Comparison of ENCODE assay signal across 8 cellular contexts in the genomic region with DNA sequence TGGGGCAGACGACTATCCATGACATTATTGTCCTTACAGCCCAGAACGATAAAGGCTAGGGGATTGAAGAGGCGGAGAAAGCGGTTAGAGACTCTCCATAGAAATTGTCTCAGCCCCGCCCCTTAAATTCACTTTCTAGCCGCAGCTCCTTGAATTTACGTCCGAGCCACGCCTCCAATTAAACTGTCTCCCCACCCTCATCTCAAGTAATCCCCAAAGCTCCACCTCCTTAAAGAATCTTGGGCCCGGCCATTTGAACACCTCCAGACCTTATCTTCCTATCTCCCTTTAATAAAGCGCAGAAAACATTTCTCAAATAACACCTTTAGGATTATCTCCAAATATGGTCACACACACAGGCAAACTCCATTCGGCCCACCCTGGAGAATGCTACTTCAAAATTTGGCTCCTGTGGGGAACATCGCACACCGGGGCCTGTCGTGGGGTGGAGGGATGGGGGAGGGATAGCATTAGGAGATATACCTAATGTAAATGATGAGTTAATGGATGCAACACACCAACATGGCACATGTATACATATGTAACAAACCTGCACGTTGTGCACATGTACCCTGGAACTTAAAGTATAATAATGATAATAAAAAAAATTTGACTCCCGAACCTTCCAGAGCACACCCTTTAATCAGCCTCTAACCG. TPM values are rescaled to one million over a fixed set of nuclear protein-coding genes. Genes with fewer than 3 reads are reported as not detected.
DNase-seq lines count a peak whose midpoint lies in the region; ATAC-seq, FAIRE-seq and TF ChIP-seq lines count a peak whose summit lies in the region.

No MANE protein-coding gene starts in this region.

- H3K27me3 ChIP-seq in Loucy (ENCODE audit: insufficient read depth, low read length, poor library complexity, severe bottlenecking) = no peaks in the 10 kb centered on the region
- no peaks in the 10 kb centered on the region for H3K27me3 ChIP-seq in endothelial cell of umbilical vein (ENCODE audit: control insufficient read depth in 2 of 2, insufficient read depth in 2 of 2, low read length in 2 of 2)
- H3K27me3 ChIP-seq in mucosa of stomach (ENCODE audit: control insufficient read depth, insufficient read depth, low read length) = no peaks in the 10 kb centered on the region

- H3K27me3 Mint-ChIP-seq in activated T-cell treated with anti-CD3 and anti-CD28 coated beads, Interleukin-2, amount 50 U/mL, for 24 hours = peaks cover 5% of the 10 kb centered on the region
- H3K27me3 Mint-ChIP-seq in type B pancreatic cell = no peaks in the 10 kb centered on the region

- H3K4me2 ChIP-seq in Loucy (ENCODE audit: low read depth, low read length, poor library complexity, severe bottlenecking) = peak overlapping the region; percentile 99
- H3K4me2 ChIP-seq in endothelial cell of umbilical vein (ENCODE audit: insufficient read depth, low read length) = peak overlapping the region; percentile 68

- H3K9me1 ChIP-seq in endothelial cell of umbilical vein (replicated peaks; ENCODE audit: control insufficient read depth, extremely low read depth, insufficient read depth, low read length) = no peaks in the 10 kb centered on the region

- BruUV-seq in endothelial cell of umbilical vein (replicated peaks; lab: Mats Ljungman, UMichigan) = TSS peak; percentile 31

- no peak for FAIRE-seq in endothelial cell of umbilical vein (lab: Jason Lieb, UNC)

- H3K27ac Mint-ChIP-seq in activated T-cell treated with anti-CD3 and anti-CD28 coated beads, Interleukin-2, amount 50 U/mL, for 24 hours = peak overlapping the region; percentile 95
- H3K27ac Mint-ChIP-seq in type B pancreatic cell = peak overlapping the region; percentile 94

- ATAC-seq in GM21515 (IDR thresholded peaks at IDR 0.05; ENCODE audit: unreplicated experiment) = no peak

- dilution Hi-C loops in endothelial cell of umbilical vein (cut with MboI; ENCODE audit: extremely low pct_ligation_motif_present, low sequenced_read_pairs) = no loop called here

- POLR2A ChIA-PET in endothelial cell of umbilical vein (lab: Charles Lee) = interaction anchor here (1.0 kb wide), 1 partner anchor 18 kb away, joined by 3 read pairs; no protein-coding TSS in a partner anchor

- H3K36me3 ChIP-seq in Loucy (ENCODE audit: insufficient read depth, low read length) (no peaks in the 10 kb centered on the region), endothelial cell of umbilical vein (ENCODE audit: control insufficient read depth in 2 of 2, extremely low read depth in 1 of 2, insufficient read depth in 2 of 2, low read length in 2 of 2) (no peaks in the 10 kb centered on the region), mucosa of stomach (ENCODE audit: control insufficient read depth, insufficient read depth, low read length) (no peaks in the 10 kb centered on the region)

- no peaks in the 10 kb centered on the region for H3K9me3 Mint-ChIP-seq in activated T-cell treated with anti-CD3 and anti-CD28 coated beads, Interleukin-2, amount 50 U/mL, for 24 hours
- no peaks in the 10 kb centered on the region for H3K9me3 Mint-ChIP-seq in type B pancreatic cell

- H2AFZ ChIP-seq in Loucy (ENCODE audit: low read length) (peak overlapping the region; percentile 84), endothelial cell of umbilical vein (ENCODE audit: low read depth, low read length) (peak overlapping the region; percentile 85)

- peak overlapping the region; percentile 82 for H3K4me3 Mint-ChIP-seq in activated T-cell treated with anti-CD3 and anti-CD28 coated beads, Interleukin-2, amount 50 U/mL, for 24 hours
- peak overlapping the region; percentile 92 for H3K4me3 Mint-ChIP-seq in type B pancreatic cell

- intact Hi-C loops in endothelial cell of umbilical vein (cut with micrococcal nuclease) = loop anchor here (2.0 kb wide), 1 partner anchor 19 kb away; no protein-coding TSS in a partner anchor

- CTCF ChIA-PET in endothelial cell of umbilical vein (lab: Charles Lee) = interaction anchor here (0.6 to 3.3 kb wide), 11 partner anchors 8 to 38 kb away, joined by 3 to 31 read pairs (median 4); a partner anchor contains a TSS

- no peaks in the 10 kb centered on the region for H3K36me3 Mint-ChIP-seq in activated T-cell treated with anti-CD3 and anti-CD28 coated beads, Interleukin-2, amount 50 U/mL, for 24 hours (ENCODE audit: low read depth)
- no peaks in the 10 kb centered on the region for H3K36me3 Mint-ChIP-seq in type B pancreatic cell

- peaks cover 19% of the 10 kb centered on the region for H3K4me1 Mint-ChIP-seq in activated T-cell treated with anti-CD3 and anti-CD28 coated beads, Interleukin-2, amount 50 U/mL, for 24 hours (ENCODE audit: low read depth)
- no peaks in the 10 kb centered on the region for H3K4me1 Mint-ChIP-seq in type B pancreatic cell (ENCODE audit: unreplicated experiment)

- no peaks in the 10 kb centered on the region for H3K4me1 ChIP-seq in Loucy (ENCODE audit: insufficient read depth, low read length, poor library complexity, severe bottlenecking)
- peaks cover 2% of the 10 kb centered on the region for H3K4me1 ChIP-seq in endothelial cell of umbilical vein (ENCODE audit: control insufficient read depth, extremely low read depth, insufficient read depth, low read length)
- H3K4me1 ChIP-seq in mucosa of stomach (ENCODE audit: control insufficient read depth, insufficient read depth, low read length) = no peaks in the 10 kb centered on the region

- 0 out of 2 replicates have a peak, but pooled peaks cover 2% of the 10 kb centered on the region for H3F3A ChIP-seq in Loucy (ENCODE audit: low read depth)

- DNase-seq in activated T-cell treated with anti-CD3 and anti-CD28 coated beads, Interleukin-2, amount 50 U/mL, for 24 hours = no peak
- no peak for DNase-seq in activated T-cell treated with anti-CD3 and anti-CD28 coated beads, Interleukin-2, amount 50 U/mL, for 1 hour
- DNase-seq in UCSD-AML1 (lab: John Stamatoyannopoulos, UW; ENCODE audit: unreplicated experiment) = peak; percentile 62
- DNase-seq in endothelial cell of umbilical vein (ENCODE audit: low read depth, low spot score) = peak; percentile 59
- DNase-seq in type B pancreatic cell (ENCODE audit: extremely low spot score, unreplicated experiment) = no peak

- H3K9me3 ChIP-seq in Loucy (ENCODE audit: insufficient read depth, low read depth, low read length) = no peaks in the 10 kb centered on the region
- H3K9me3 ChIP-seq in endothelial cell of umbilical vein (replicated peaks; ENCODE audit: control insufficient read depth, insufficient read depth, low read length) = no peaks in the 10 kb centered on the region
- H3K9me3 ChIP-seq in mucosa of stomach (ENCODE audit: control insufficient read depth, low read length) = no peaks in the 10 kb centered on the region

- no peaks in the 10 kb centered on the region for H3K9me2 ChIP-seq in Loucy (replicated peaks; ENCODE audit: low read depth, low read length)

- H3K27ac ChIP-seq in endothelial cell of umbilical vein (ENCODE audit: insufficient read depth, low read depth, low read length) = peak overlapping the region; percentile 96

- H3K79me2 ChIP-seq in Loucy (ENCODE audit: insufficient read depth, low read length) (no peaks in the 10 kb centered on the region), endothelial cell of umbilical vein (ENCODE audit: control insufficient read depth, insufficient read depth, low read length) (no peaks in the 10 kb centered on the region)

- H3K4me3 ChIP-seq in Loucy (ENCODE audit: low read length, poor library complexity, severe bottlenecking) (peak overlapping the region; percentile 86), endothelial cell of umbilical vein (replicated peaks in 1 of 3; ENCODE audit: insufficient read depth in 1 of 3, low read depth in 1 of 3, low read length in 3 of 3) (peak overlapping the region in 2 of 3 experiments; percentile 13 to 59), mucosa of stomach (ENCODE audit: low read length) (peak overlapping the region; percentile 36)

- peak overlapping the region; percentile 98 for H3K9ac ChIP-seq in Loucy (ENCODE audit: low read depth, low read length, poor library complexity, severe bottlenecking)
- peak overlapping the region; percentile 82 for H3K9ac ChIP-seq in endothelial cell of umbilical vein (replicated peaks; ENCODE audit: extremely low read depth, insufficient read depth, low read length)
- H3K9ac ChIP-seq in mucosa of stomach (ENCODE audit: low read length) = peak overlapping the region; percentile 82

- no peaks in the 10 kb centered on the region for H4K20me1 ChIP-seq in Loucy (ENCODE audit: insufficient read depth, low read length, poor library complexity, severe bottlenecking)
- no peaks in the 10 kb centered on the region for H4K20me1 ChIP-seq in endothelial cell of umbilical vein (replicated peaks; ENCODE audit: control insufficient read depth, extremely low read depth, insufficient read depth, low read length)

- TF ChIP-seq POLR2A in endothelial cell of umbilical vein (IDR thresholded peaks at IDR 0.05; ENCODE audit: low read depth, low read length) = no peak

- TF ChIP-seq CTCF in Loucy (conservative IDR thresholded peaks at IDR 0.05; ENCODE audit: low read length) (no peak), endothelial cell of umbilical vein (IDR thresholded peaks at IDR 0.05; ENCODE audit: extremely low read depth in 1 of 2, insufficient read depth in 1 of 2, low read depth in 1 of 2, low read length in 2 of 2) (no peak), type B pancreatic cell (conservative IDR thresholded peaks at IDR 0.05) (no peak)

RNA-seq across cellular contexts. Expression of a gene that starts 7.2 kb away (rescaled TPM):
- total RNA-seq in endothelial cell of umbilical vein = 0.48 and 0.77 TPM in 2 replicates
- 0.88 and 0.94 TPM in 2 replicates for polyA plus RNA-seq in endothelial cell of umbilical vein
- polyA plus RNA-seq in endothelial cell of umbilical vein (2011; cell fraction: cytosol; rRNA removed) = 0.30 and 0.45 TPM in 2 replicates
- 0.74 and 1.1 TPM in 2 replicates for polyA plus RNA-seq in endothelial cell of umbilical vein (2011; cell fraction: nucleus; rRNA removed)
- 0.27 and 0.42 TPM in 2 replicates for polyA plus RNA-seq in endothelial cell of umbilical vein (2012)
- 0.23 and 0.49 TPM in 2 replicates for polyA minus RNA-seq in endothelial cell of umbilical vein
- polyA minus RNA-seq in endothelial cell of umbilical vein (2011; cell fraction: cytosol; rRNA and poly(A)+ RNA removed) = 2.0 TPM
- polyA minus RNA-seq in endothelial cell of umbilical vein (2011; cell fraction: nucleus; rRNA and poly(A)+ RNA removed) = 0.14 and 1.3 TPM in 2 replicates
- 4.8 and 7.0 TPM in 2 replicates for total RNA-seq in type B pancreatic cell (ENCODE audit: low replicate concordance)

RNA-seq across cellular contexts. Expression of a gene that starts 16.3 kb away (rescaled TPM):
- total RNA-seq in endothelial cell of umbilical vein = 153 and 170 TPM in 2 replicates
- polyA plus RNA-seq in endothelial cell of umbilical vein = 277 and 304 TPM in 2 replicates
- polyA plus RNA-seq in endothelial cell of umbilical vein (2011; cell fraction: cytosol; rRNA removed) = 223 and 301 TPM in 2 replicates
- 64.7 and 70.3 TPM in 2 replicates for polyA plus RNA-seq in endothelial cell of umbilical vein (2011; cell fraction: nucleus; rRNA removed)
- polyA plus RNA-seq in endothelial cell of umbilical vein (2012) = 151 and 201 TPM in 2 replicates
- 150 and 171 TPM in 2 replicates for polyA minus RNA-seq in endothelial cell of umbilical vein
- polyA minus RNA-seq in endothelial cell of umbilical vein (2011; cell fraction: cytosol; rRNA and poly(A)+ RNA removed) = 278 TPM
- 15.2 and 30.8 TPM in 2 replicates for polyA minus RNA-seq in endothelial cell of umbilical vein (2011; cell fraction: nucleus; rRNA and poly(A)+ RNA removed)
- 25.7 and 28.2 TPM in 2 replicates for total RNA-seq in type B pancreatic cell (ENCODE audit: low replicate concordance)

RNA-seq across cellular contexts. Expression of a gene that starts 30.8 kb away (rescaled TPM):
- total RNA-seq in endothelial cell of umbilical vein = 9.6 and 15.0 TPM in 2 replicates
- polyA plus RNA-seq in endothelial cell of umbilical vein = 6.8 and 8.6 TPM in 2 replicates
- polyA plus RNA-seq in endothelial cell of umbilical vein (2011; cell fraction: cytosol; rRNA removed) = 3.0 and 4.3 TPM in 2 replicates
- polyA plus RNA-seq in endothelial cell of umbilical vein (2011; cell fraction: nucleus; rRNA removed) = 12.7 and 13.1 TPM in 2 replicates
- 5.8 and 10.6 TPM in 2 replicates for polyA plus RNA-seq in endothelial cell of umbilical vein (2012)
- polyA minus RNA-seq in endothelial cell of umbilical vein = 5.2 and 5.9 TPM in 2 replicates
- 15.7 TPM for polyA minus RNA-seq in endothelial cell of umbilical vein (2011; cell fraction: cytosol; rRNA and poly(A)+ RNA removed)
- 2.6 and 6.5 TPM in 2 replicates for polyA minus RNA-seq in endothelial cell of umbilical vein (2011; cell fraction: nucleus; rRNA and poly(A)+ RNA removed)
- 8.7 and 13.2 TPM in 2 replicates for total RNA-seq in type B pancreatic cell (ENCODE audit: low replicate concordance)

RNA-seq across cellular contexts. Expression of a gene that starts 31.8 kb away (rescaled TPM):
- 21.3 and 22.6 TPM in 2 replicates for total RNA-seq in endothelial cell of umbilical vein
- 17.5 and 22.1 TPM in 2 replicates for polyA plus RNA-seq in endothelial cell of umbilical vein
- polyA plus RNA-seq in endothelial cell of umbilical vein (2011; cell fraction: cytosol; rRNA removed) = 29.7 and 30.0 TPM in 2 replicates
- polyA plus RNA-seq in endothelial cell of umbilical vein (2011; cell fraction: nucleus; rRNA removed) = 18.9 and 21.7 TPM in 2 replicates
- polyA plus RNA-seq in endothelial cell of umbilical vein (2012) = 20.9 and 23.1 TPM in 2 replicates
- polyA minus RNA-seq in endothelial cell of umbilical vein = 13.1 and 14.9 TPM in 2 replicates
- polyA minus RNA-seq in endothelial cell of umbilical vein (2011; cell fraction: cytosol; rRNA and poly(A)+ RNA removed) = 19.3 TPM
- 4.9 and 6.3 TPM in 2 replicates for polyA minus RNA-seq in endothelial cell of umbilical vein (2011; cell fraction: nucleus; rRNA and poly(A)+ RNA removed)
- 16.4 and 17.8 TPM in 2 replicates for total RNA-seq in type B pancreatic cell (ENCODE audit: low replicate concordance)

RNA-seq across cellular contexts. Expression of a gene that starts 44.6 kb away (rescaled TPM):
- total RNA-seq in endothelial cell of umbilical vein (0.46 and 0.77 TPM in 2 replicates), type B pancreatic cell (ENCODE audit: low replicate concordance) (13.6 and 14.8 TPM in 2 replicates)
- 0.11 and 0.21 TPM in 2 replicates for polyA plus RNA-seq in endothelial cell of umbilical vein
- 0.14 and 0.17 TPM in 2 replicates for polyA plus RNA-seq in endothelial cell of umbilical vein (2011; cell fraction: cytosol; rRNA removed)
- polyA plus RNA-seq in endothelial cell of umbilical vein (2011; cell fraction: nucleus; rRNA removed) = 0.15 and 0.16 TPM in 2 replicates
- 0.11 and 0.15 TPM in 2 replicates for polyA plus RNA-seq in endothelial cell of umbilical vein (2012)
- polyA minus RNA-seq in endothelial cell of umbilical vein = 0.32 TPM in 1 of 2 replicates, not detected in the other
- 0.72 TPM for polyA minus RNA-seq in endothelial cell of umbilical vein (2011; cell fraction: cytosol; rRNA and poly(A)+ RNA removed)
- 0.19 TPM in 1 of 2 replicates, not detected in the other for polyA minus RNA-seq in endothelial cell of umbilical vein (2011; cell fraction: nucleus; rRNA and poly(A)+ RNA removed)

Comparison
In these comparisons a context has a peak if more than half of its experiments do, and no peak if none do; other contexts are left out.
1. DNase-seq: peak in UCSD-AML1 (single experiment) and endothelial cell of umbilical vein (single experiment); none in activated T-cell treated with anti-CD3 and anti-CD28 coated beads, Interleukin-2, amount 50 U/mL, for 24 hours (single experiment), activated T-cell treated with anti-CD3 and anti-CD28 coated beads, Interleukin-2, amount 50 U/mL, for 1 hour (single experiment) and type B pancreatic cell (single experiment).
2. H3K4me3 ChIP-seq: peak in every context shown above with its lines; median percentile 86 in Loucy; 36 in endothelial cell of umbilical vein; 36 in mucosa of stomach.
3. Peak in every context shown above with its lines, with median percentiles within 50 percentile points of each other: H3K9ac ChIP-seq.